Comparison of ENCODE assay signal across 8 cellular contexts in genomic region chr16:28554634-28555423, GRCh38. TPM values are rescaled to one million over a fixed set of nuclear protein-coding genes. Genes with fewer than 3 reads are reported as not detected.
A peak's percentile ranks its signal among the peaks of the same experiment; 100 is the strongest.
DNase-seq lines count a peak whose midpoint lies in the region; FAIRE-seq and TF ChIP-seq lines count a peak whose summit lies in the region.

No MANE protein-coding gene starts in this region.

- TF ChIP-seq EP300 in H1 (IDR thresholded peaks at IDR 0.05; ENCODE audit: borderline replicate concordance in 1 of 2, low read depth in 2 of 2, low read length in 2 of 2) = no peak

- H4K12ac ChIP-seq in trophoblast cell (ENCODE audit: low read depth, low read length) = peak overlapping the region; percentile 6

- peak overlapping the region; percentile 19; the same call in 1 of the 2 replicates for H2BK15ac ChIP-seq in H1 (ENCODE audit: low read length)

- TF ChIP-seq POLR2A in NB4 (IDR thresholded peaks at IDR 0.05; ENCODE audit: extremely low read depth, insufficient read length) (no peak), H1 (IDR thresholded peaks at IDR 0.05; ENCODE audit: control extremely low read depth in 1 of 2, low read depth in 2 of 2, low read length in 2 of 2) (no peak), GM12892 (IDR thresholded peaks at IDR 0.05; ENCODE audit: low read depth, low read length) (no peak)

- no peak overlapping the region for H2BK12ac ChIP-seq in H1 (ENCODE audit: low read depth, low read length)
- no peak overlapping the region for H2BK12ac ChIP-seq in trophoblast cell (ENCODE audit: low read length)

- no peak overlapping the region for H4K91ac ChIP-seq in H1 (replicated peaks; ENCODE audit: insufficient read length, low read length)
- no peak overlapping the region for H4K91ac ChIP-seq in trophoblast cell (ENCODE audit: low read depth, low read length)

- TF ChIP-seq CTCF in GM12864 (IDR thresholded peaks at IDR 0.05; ENCODE audit: low read depth, low read length, missing control alignments) (no peak), NB4 (IDR thresholded peaks at IDR 0.05; ENCODE audit: low read depth, low read length) (no peak), H1 (IDR thresholded peaks at IDR 0.05; ENCODE audit: control extremely low read depth in 1 of 3, insufficient read depth in 1 of 3, low read depth in 1 of 3, low read length in 3 of 3) (no peak)

- H2BK20ac ChIP-seq in H1 (ENCODE audit: low read length) = no peak overlapping the region

- H3K27me3 ChIP-seq in H1 (replicated peaks in 1 of 4; ENCODE audit: control insufficient read depth in 3 of 4, extremely low read depth in 1 of 4, insufficient read depth in 3 of 4, low read length in 3 of 4) (no peaks in the 10 kb centered on the region), trophoblast cell (ENCODE audit: insufficient read depth, low read length) (no peaks in the 10 kb centered on the region)

- H3K23ac ChIP-seq in H1 (ENCODE audit: insufficient read length) = no peak overlapping the region
- H3K23ac ChIP-seq in trophoblast cell (ENCODE audit: low read length) = no peak overlapping the region

- H4K8ac ChIP-seq in H1 (ENCODE audit: extremely low read depth, insufficient read depth, low read length) (no peak overlapping the region), trophoblast cell (ENCODE audit: low read depth, low read length) (peak overlapping the region; percentile 49)

- POLR2A ChIA-PET in H1 (lab: Charles Lee; ENCODE audit: partially characterized antibody) = interaction anchor here (1.2 to 2.2 kb wide), 7 partner anchors 11 to 63 kb away, joined by 3 to 9 read pairs (median 5); partner anchors contain the start of genes CLN3 and NUPR1

- no peaks in the 10 kb centered on the region; the same call in 1 of the 2 replicates for H3K79me1 ChIP-seq in H1 (ENCODE audit: low read depth, low read length)
- peaks cover 2% of the 10 kb centered on the region for H3K79me1 ChIP-seq in trophoblast cell (ENCODE audit: low read length)

- H3K56ac ChIP-seq in H1 (replicated peaks; ENCODE audit: insufficient read length, low read depth, low read length) = no peak overlapping the region

- H3K36me3 ChIP-seq in H1 (ENCODE audit: control insufficient read depth in 2 of 4, insufficient read depth in 4 of 4, low read length in 3 of 4) = no peaks in the 10 kb centered on the region; a peak in 1 of 8 replicates
- peaks cover 0 to 4% of the 10 kb centered on the region in 2 experiments for H3K36me3 ChIP-seq in trophoblast cell (ENCODE audit: control insufficient read depth in 1 of 2, insufficient read depth in 2 of 2, low read length in 2 of 2)

- H3K4me1 ChIP-seq in H1 (replicated peaks in 1 of 4; ENCODE audit: control insufficient read depth in 3 of 4, insufficient read depth in 4 of 4, low read length in 3 of 4) (no peaks in the 10 kb centered on the region), trophoblast cell (ENCODE audit: control insufficient read depth in 1 of 2, insufficient read depth in 2 of 2, low read length in 2 of 2) (peaks cover 4% of the 10 kb centered on the region in 2 experiments)

- H4K5ac ChIP-seq in H1 (ENCODE audit: insufficient read length, low read depth, low read length) = no peak overlapping the region

- no peaks in the 10 kb centered on the region for H3K9me3 ChIP-seq in H1 (ENCODE audit: insufficient read depth in 2 of 2, low read depth in 1 of 2, low read length in 1 of 2)
- H3K9me3 ChIP-seq in trophoblast cell (ENCODE audit: insufficient read depth, low read depth, low read length) = no peaks in the 10 kb centered on the region

- no peak overlapping the region for H2AFZ ChIP-seq in H1 (ENCODE audit: low read length)
- peak overlapping the region; percentile 77 for H2AFZ ChIP-seq in trophoblast cell (ENCODE audit: insufficient read depth, low read length, poor library complexity)

- H3K14ac ChIP-seq in H1 (ENCODE audit: insufficient read length) (no peak overlapping the region), trophoblast cell (ENCODE audit: low read length) (no peak overlapping the region)

- H3K79me2 ChIP-seq in H1 (ENCODE audit: control insufficient read depth in 1 of 2, insufficient read depth in 2 of 2, low read length in 2 of 2) = peaks cover 0 to 3% of the 10 kb centered on the region in 2 experiments; a peak in 2 of 4 replicates
- H3K79me2 ChIP-seq in trophoblast cell (ENCODE audit: control insufficient read depth, insufficient read depth, low read length, poor library complexity) = peaks cover 2% of the 10 kb centered on the region

- WGBS in H1 (ENCODE audit: extremely low coverage in 1 of 2, insufficient coverage in 1 of 2, insufficient read length in 1 of 2, insufficient replicate concordance in 2 of 2, low coverage in 1 of 2, low lambda C conversion rate in 2 of 2, missing lambda C conversion rate in 1 of 2), 2 experiments = 91% methylated on average over 15 of the region's 15 CpGs; no CpG with 5 or more reads in 1 of the 2 experiments
- no CpG with 5 or more reads among the region's 15 CpGs for WGBS in trophoblast cell (ENCODE audit: extremely low coverage, insufficient coverage, insufficient read length)

- H2AK5ac ChIP-seq in H1 (ENCODE audit: low read depth, low read length) (no peak overlapping the region), trophoblast cell (ENCODE audit: low read length) (no peak overlapping the region)

- H3K27ac ChIP-seq in H1 (ENCODE audit: low read depth, low read length) (no peak overlapping the region), trophoblast cell (ENCODE audit: low read depth, low read length) (no peak overlapping the region)

- H2BK5ac ChIP-seq in H1 (ENCODE audit: low read depth, low read length) (no peak overlapping the region), trophoblast cell (ENCODE audit: low read depth, low read length, poor library complexity) (no peak overlapping the region)

- FAIRE-seq in H1 (lab: Jason Lieb, UNC) = no peak
- no peak for FAIRE-seq in GM12892 (lab: Jason Lieb, UNC)

- DNase-seq in GM12864 (ENCODE audit: low read depth) (no peak), NB4 (ENCODE audit: low read depth) (no peak), H1 (ENCODE audit: low read depth in 1 of 2, low spot score in 2 of 2) (no peak), trophoblast cell (no peak), NCI-H526 (lab: John Stamatoyannopoulos, UW) (no peak), NOMO-1 (lab: John Stamatoyannopoulos, UW; ENCODE audit: unreplicated experiment in 2 of 2) (no peak), GM12892 (ENCODE audit: insufficient read length) (no peak)
- no peak for DNase-seq in stimulated activated CD4-positive, alpha-beta T cell treated with anti-CD3 and anti-CD28 coated beads, Interleukin-4, amount 100 ng/mL, for 24 hours

- H3K18ac ChIP-seq in H1 (ENCODE audit: extremely low read depth, low read length) = no peak overlapping the region
- H3K18ac ChIP-seq in trophoblast cell (ENCODE audit: low read length) = peak overlapping the region; percentile 22

- H3K9ac ChIP-seq in H1 (replicated peaks in 1 of 4; ENCODE audit: extremely low read depth in 1 of 4, low read depth in 3 of 4, low read length in 3 of 4) (no peak overlapping the region), trophoblast cell (ENCODE audit: low read length) (peak overlapping the region; percentile 26)

- H2BK120ac ChIP-seq in H1 (replicated peaks; ENCODE audit: low read depth, low read length) = no peak overlapping the region
- H2BK120ac ChIP-seq in trophoblast cell (ENCODE audit: insufficient read depth, low read length, poor library complexity) = no peak overlapping the region

- H3K23me2 ChIP-seq in H1 (ENCODE audit: low read depth, low read length) = no peaks in the 10 kb centered on the region; the same call in 1 of the 2 replicates

- peak overlapping the region; percentile 56 to 67 for H3K4me2 ChIP-seq in H1 (ENCODE audit: insufficient read depth in 1 of 2, low read depth in 2 of 2, low read length in 2 of 2)
- peak overlapping the region; percentile 67 for H3K4me2 ChIP-seq in trophoblast cell (ENCODE audit: low read length)

- H3K4ac ChIP-seq in H1 (replicated peaks; ENCODE audit: insufficient read length, low read depth, low read length) (no peak overlapping the region), trophoblast cell (ENCODE audit: low read depth, low read length) (peak overlapping the region; percentile 13)

- CTCF ChIA-PET in H1 (lab: Charles Lee; ENCODE audit: partially characterized antibody) = interaction anchor here (0.8 to 1.5 kb wide), 4 partner anchors 11 to 62 kb away, joined by 3 to 5 read pairs (median 4); no protein-coding TSS in a partner anchor

- TF ChIP-seq RAD21 in H1 (IDR thresholded peaks at IDR 0.05 in 1 of 2, conservative IDR thresholded peaks at IDR 0.05 in 1 of 2; ENCODE audit: low read depth in 2 of 2, low read length in 2 of 2) = no peak

- peaks cover 0 to 2% of the 10 kb centered on the region in 2 experiments for H4K20me1 ChIP-seq in H1 (replicated peaks in 1 of 2; ENCODE audit: control insufficient read depth in 1 of 2, insufficient read depth in 2 of 2, low read length in 2 of 2)

- H3K4me3 ChIP-seq in GM12864 (ENCODE audit: low read depth, low read length) = peak overlapping the region; percentile 73
- peak overlapping the region; percentile 65 for H3K4me3 ChIP-seq in NB4 (ENCODE audit: low read depth, low read length)
- H3K4me3 ChIP-seq in H1 (ENCODE audit: extremely low read depth in 1 of 4, insufficient read depth in 2 of 4, low read depth in 3 of 4, low read length in 4 of 4) = peak overlapping the region; percentile 21 to 86 (median 47); a peak in 6 of 8 replicates
- H3K4me3 ChIP-seq in trophoblast cell (ENCODE audit: low read depth, low read length) = no peak overlapping the region

RNA-seq across cellular contexts. Expression of gene SGF29, which starts 1.1 kb away (rescaled TPM):
- total RNA-seq in H1 (2021; fragmentation: NEBNext Ultra II Directional; extraction: Animal tissue kit (Norgen Biotek cat#: 25700)) = 22.7 and 23.2 TPM in 2 replicates
- polyA plus RNA-seq in H1 (2011; rRNA removed) = 3.1 and 5.8 TPM in 2 replicates
- polyA plus RNA-seq in H1 (2011; cell fraction: cytosol; rRNA removed) = 4.9 TPM
- polyA plus RNA-seq in H1 (2011; cell fraction: nucleus; rRNA removed) = 15.2 TPM
- 18.0 to 25.6 TPM (median 21.2 TPM) in 4 replicates for polyA plus RNA-seq in H1 (2012, experiment 1 of 2)
- 16.2 TPM for polyA plus RNA-seq in H1 (2012, experiment 2 of 2)
- polyA plus RNA-seq in H1 (2013, experiment 1 of 2) = 18.4 TPM
- 15.5 TPM for polyA plus RNA-seq in H1 (2013, experiment 2 of 2)
- 1.1 and 5.2 TPM in 2 replicates for polyA minus RNA-seq in H1 (2011; rRNA and poly(A)+ RNA removed)
- 4.7 TPM for polyA minus RNA-seq in H1 (2011; cell fraction: cytosol; rRNA and poly(A)+ RNA removed)
- 15.0 TPM for polyA minus RNA-seq in H1 (2011; cell fraction: nucleus; rRNA and poly(A)+ RNA removed)
- 15.3 and 15.9 TPM in 2 replicates for polyA plus RNA-seq in trophoblast cell (2013)
- 11.9 TPM for polyA plus RNA-seq in GM12892 (2012; ENCODE audit: missing spikeins)

RNA-seq across cellular contexts. Expression of gene NUPR1, which starts 16.1 kb away (rescaled TPM):
- total RNA-seq in H1 (2021; fragmentation: NEBNext Ultra II Directional; extraction: Animal tissue kit (Norgen Biotek cat#: 25700)) = 0.20 TPM in 1 of 2 replicates, not detected in the other
- polyA plus RNA-seq in H1 (2011; rRNA removed) = 0.09 and 0.17 TPM in 2 replicates
- polyA plus RNA-seq in H1 (2011; cell fraction: cytosol; rRNA removed) = 0.10 TPM
- not detected for polyA plus RNA-seq in H1 (2011; cell fraction: nucleus; rRNA removed)
- 0.05 to 0.43 TPM in 2 of 4 replicates, not detected in the others for polyA plus RNA-seq in H1 (2012, experiment 1 of 2)
- not detected for polyA plus RNA-seq in H1 (2012, experiment 2 of 2)
- 0.06 TPM for polyA plus RNA-seq in H1 (2013, experiment 1 of 2)
- polyA plus RNA-seq in H1 (2013, experiment 2 of 2) = under 0.01 TPM
- 0.03 TPM in 1 of 2 replicates, not detected in the other for polyA minus RNA-seq in H1 (2011; rRNA and poly(A)+ RNA removed)
- polyA minus RNA-seq in H1 (2011; cell fraction: cytosol; rRNA and poly(A)+ RNA removed) = 0.66 TPM
- polyA minus RNA-seq in H1 (2011; cell fraction: nucleus; rRNA and poly(A)+ RNA removed) = 0.30 TPM
- polyA plus RNA-seq in trophoblast cell (2013) = 36.2 and 40.7 TPM in 2 replicates
- not detected for polyA plus RNA-seq in GM12892 (2012; ENCODE audit: missing spikeins)

RNA-seq across cellular contexts. Expression of gene SULT1A2, which starts 42.0 kb away (rescaled TPM):
- 0.23 and 0.35 TPM in 2 replicates for total RNA-seq in H1 (2021; fragmentation: NEBNext Ultra II Directional; extraction: Animal tissue kit (Norgen Biotek cat#: 25700))
- polyA plus RNA-seq in H1 (2011; rRNA removed) = 0.29 and 0.44 TPM in 2 replicates
- polyA plus RNA-seq in H1 (2011; cell fraction: cytosol; rRNA removed) = 0.40 TPM
- 0.86 TPM for polyA plus RNA-seq in H1 (2011; cell fraction: nucleus; rRNA removed)
- polyA plus RNA-seq in H1 (2012, experiment 1 of 2) = 0.32 to 0.53 TPM (median 0.39 TPM) in 3 of 4 replicates, not detected in the other
- polyA plus RNA-seq in H1 (2012, experiment 2 of 2) = not detected
- 0.49 TPM for polyA plus RNA-seq in H1 (2013, experiment 1 of 2)
- polyA plus RNA-seq in H1 (2013, experiment 2 of 2) = 0.40 TPM
- polyA minus RNA-seq in H1 (2011; rRNA and poly(A)+ RNA removed) = not detected in 2 replicates
- not detected for polyA minus RNA-seq in H1 (2011; cell fraction: cytosol; rRNA and poly(A)+ RNA removed)
- not detected for polyA minus RNA-seq in H1 (2011; cell fraction: nucleus; rRNA and poly(A)+ RNA removed)
- polyA plus RNA-seq in trophoblast cell (2013) = 0.04 and 0.10 TPM in 2 replicates
- polyA plus RNA-seq in GM12892 (2012; ENCODE audit: missing spikeins) = 0.25 TPM

RNA-seq across cellular contexts. Expression of gene IL27, which starts 48.2 kb away (rescaled TPM):
- total RNA-seq in H1 (2021; fragmentation: NEBNext Ultra II Directional; extraction: Animal tissue kit (Norgen Biotek cat#: 25700)) = not detected in 2 replicates
- polyA plus RNA-seq in H1 (2011; rRNA removed) = not detected in 2 replicates
- not detected for polyA plus RNA-seq in H1 (2011; cell fraction: cytosol; rRNA removed)
- not detected for polyA plus RNA-seq in H1 (2011; cell fraction: nucleus; rRNA removed)
- polyA plus RNA-seq in H1 (2012, experiment 1 of 2) = not detected in 4 replicates
- polyA plus RNA-seq in H1 (2012, experiment 2 of 2) = not detected
- not detected for polyA plus RNA-seq in H1 (2013, experiment 1 of 2)
- polyA plus RNA-seq in H1 (2013, experiment 2 of 2) = not detected
- not detected in 2 replicates for polyA minus RNA-seq in H1 (2011; rRNA and poly(A)+ RNA removed)
- polyA minus RNA-seq in H1 (2011; cell fraction: cytosol; rRNA and poly(A)+ RNA removed) = not detected
- not detected for polyA minus RNA-seq in H1 (2011; cell fraction: nucleus; rRNA and poly(A)+ RNA removed)
- 0.41 and 0.61 TPM in 2 replicates for polyA plus RNA-seq in trophoblast cell (2013)
- not detected for polyA plus RNA-seq in GM12892 (2012; ENCODE audit: missing spikeins)

RNA-seq across cellular contexts. Expression of gene SULT1A1, which starts 55.0 kb away (rescaled TPM):
- total RNA-seq in H1 (2021; fragmentation: NEBNext Ultra II Directional; extraction: Animal tissue kit (Norgen Biotek cat#: 25700)) = 3.4 and 4.0 TPM in 2 replicates
- 2.0 and 2.1 TPM in 2 replicates for polyA plus RNA-seq in H1 (2011; rRNA removed)
- 1.5 TPM for polyA plus RNA-seq in H1 (2011; cell fraction: cytosol; rRNA removed)
- polyA plus RNA-seq in H1 (2011; cell fraction: nucleus; rRNA removed) = 1.4 TPM
- polyA plus RNA-seq in H1 (2012, experiment 1 of 2) = 1.5 to 4.1 TPM (median 2.7 TPM) in 4 replicates
- 2.9 TPM for polyA plus RNA-seq in H1 (2012, experiment 2 of 2)
- polyA plus RNA-seq in H1 (2013, experiment 1 of 2) = 3.4 TPM
- polyA plus RNA-seq in H1 (2013, experiment 2 of 2) = 3.3 TPM
- polyA minus RNA-seq in H1 (2011; rRNA and poly(A)+ RNA removed) = 0.50 and 0.83 TPM in 2 replicates
- 1.0 TPM for polyA minus RNA-seq in H1 (2011; cell fraction: cytosol; rRNA and poly(A)+ RNA removed)
- polyA minus RNA-seq in H1 (2011; cell fraction: nucleus; rRNA and poly(A)+ RNA removed) = 1.6 TPM
- polyA plus RNA-seq in trophoblast cell (2013) = 0.53 and 0.93 TPM in 2 replicates
- polyA plus RNA-seq in GM12892 (2012; ENCODE audit: missing spikeins) = 2.2 TPM
